Comparison of ENCODE assay signal across 7 cellular contexts in the genomic region with DNA sequence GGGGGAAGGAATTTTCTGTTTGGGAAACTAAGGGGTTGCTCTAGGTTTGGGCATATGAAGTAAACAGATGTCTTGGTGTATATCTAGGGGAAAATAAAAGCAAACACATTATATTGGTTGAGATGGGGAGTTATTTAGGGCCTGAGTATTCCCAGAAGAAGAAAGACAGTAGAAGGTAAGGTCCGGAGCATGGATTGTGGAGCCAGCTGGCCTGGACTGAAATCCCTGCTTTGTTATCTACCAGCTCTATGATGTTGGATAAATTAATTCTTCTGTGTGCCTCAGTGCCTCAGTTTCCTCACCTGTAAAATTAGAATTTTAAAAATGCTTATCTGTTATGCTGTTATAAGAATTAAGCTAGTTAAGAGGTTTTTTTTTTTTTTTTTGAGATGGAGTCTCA.
"Had no signal": no experiment of that assay in that cellular context is flagged by ENCODE, and none has a peak within 500 bp of the region (broad histone marks: within the 10 kb centered on the region; RNA-seq: fewer than 3 reads in every experiment).

No MANE protein-coding gene starts in this region.

- H3K4me3 Mint-ChIP-seq: IgD-negative memory B cell had no signal

- H3K4me1 Mint-ChIP-seq: IgD-negative memory B cell had no signal

- H3K9ac ChIP-seq: KMS-11 had no signal

- H3K4me2 ChIP-seq: KMS-11 had no signal

- DNase-seq: IMR-90, KBM-7, KG1 had no signal

- H3K4me3 ChIP-seq: K562 had no signal

- H3K27ac ChIP-seq: HL-60, KMS-11 had no signal

- H3K36me3 Mint-ChIP-seq: IgD-negative memory B cell had no signal

- H3K27ac Mint-ChIP-seq: IgD-negative memory B cell had no signal

- FAIRE-seq: K562 had no signal

- ATAC-seq: K562 had no signal
